8 cellular contexts compared by ENCODE assay signal in the genomic region with DNA sequence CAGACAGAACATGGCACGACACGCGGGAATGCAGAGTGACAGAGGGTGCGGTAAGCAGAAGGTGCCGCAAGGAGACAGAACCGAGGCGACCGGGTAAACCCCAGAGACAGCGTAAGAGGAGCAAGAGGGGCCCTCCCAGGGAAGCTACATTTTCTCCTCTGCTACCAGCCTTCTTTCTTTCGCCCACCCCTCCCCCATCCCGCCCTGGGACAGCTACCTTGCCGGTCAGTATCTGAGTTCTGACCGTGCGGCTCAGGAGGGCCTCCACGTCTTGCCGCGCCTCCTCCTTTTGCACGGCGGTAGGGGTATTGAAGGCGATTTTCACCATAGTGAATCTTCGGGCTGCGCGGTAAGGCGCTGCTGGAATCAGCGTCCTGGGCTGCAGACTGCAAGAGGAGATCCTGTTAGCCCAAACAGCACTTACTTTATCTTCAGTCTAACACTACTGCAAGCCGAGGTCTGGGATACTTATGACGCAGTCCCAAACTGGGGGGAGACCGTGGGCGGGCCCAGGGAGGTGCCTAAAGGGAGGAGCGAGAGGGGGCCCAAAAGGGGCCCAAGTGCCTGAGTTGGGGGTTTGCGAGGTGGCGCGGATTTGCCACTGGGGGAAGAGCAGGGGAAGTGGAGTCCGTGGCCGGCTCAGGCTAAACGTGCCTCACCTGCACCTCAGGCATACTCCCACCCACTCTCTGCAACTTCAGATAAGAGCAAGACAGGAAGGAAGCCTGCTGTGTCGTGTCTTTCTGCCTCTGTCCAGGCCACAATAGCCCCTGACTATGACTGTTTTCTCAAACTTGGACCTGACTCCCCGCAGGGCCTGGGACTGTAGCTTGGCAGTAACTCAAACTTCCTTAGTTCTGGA. TPM values are rescaled to one million over a fixed set of nuclear protein-coding genes. Genes with fewer than 3 reads are reported as not detected.
DNase-seq lines count a peak whose midpoint lies in the region; ATAC-seq and TF ChIP-seq lines count a peak whose summit lies in the region.

A gene (minus strand): TSS at position 447 of the 862 bp plus-strand sequence. CDS start 119 bp downstream, at position 328.

- ATAC-seq in GM18505 (IDR thresholded peaks at IDR 0.05; ENCODE audit: unreplicated experiment) (peak; percentile 66), HG02885 (IDR thresholded peaks at IDR 0.05; ENCODE audit: poor library complexity, unreplicated experiment) (peak; percentile 72), left lobe of liver (peak; percentile 20)

- no peak for TF ChIP-seq POLR2A in GM18505 (IDR thresholded peaks at IDR 0.05; ENCODE audit: borderline replicate concordance, extremely low read depth, insufficient read depth, insufficient read length)

- peak within 1 kb of the TSS; percentile 20 for H3K4me3 ChIP-seq in astrocyte of the spinal cord (ENCODE audit: low read depth, low read length)

- TF ChIP-seq CTCF in astrocyte of the spinal cord (IDR thresholded peaks at IDR 0.05; ENCODE audit: low read depth, low read length): no peak

- in situ Hi-C loops in astrocyte of the spinal cord (cut with HindIII; ENCODE audit: low sequenced_read_pairs): no loop called here

- peak; percentile 46 for DNase-seq in T-helper 22 cell (ENCODE audit: low read depth)
- no peak for DNase-seq in astrocyte of the spinal cord (ENCODE audit: low read depth, low spot score)
- DNase-seq in left lobe of liver (ENCODE audit: low spot score): no peak
- DNase-seq in stimulated activated CD4-positive, alpha-beta T cell treated with anti-CD3 and anti-CD28 coated beads, TNF-alpha, amount 100 ng/mL, for 24 hours (ENCODE audit: low read depth in 3 of 3): peak; percentile 22 to 56 (median 33)
- DNase-seq in AG08395 (ENCODE audit: low spot score): no peak
- DNase-seq in cerebellar cortex (ENCODE audit: low spot score): no peak

RNA-seq across cellular contexts. Expression of the gene that starts here (rescaled TPM):
- total RNA-seq in left lobe of liver: 2.2 TPM

Comparison
In these comparisons a context has a peak if more than half of its experiments do, and no peak if none do; other contexts are left out.
1. ATAC-seq: peak in every context shown above with its lines; median percentile 72 in HG02885; 66 in GM18505; 20 in left lobe of liver.
2. DNase-seq: peak in T-helper 22 cell (single experiment) and stimulated activated CD4-positive, alpha-beta T cell treated with anti-CD3 and anti-CD28 coated beads, TNF-alpha, amount 100 ng/mL, for 24 hours (3 of 3); none in astrocyte of the spinal cord (single experiment), left lobe of liver (single experiment), AG08395 (single experiment) and cerebellar cortex (single experiment).